Comparison of ENCODE assay signal across 8 cellular contexts in the genomic region with DNA sequence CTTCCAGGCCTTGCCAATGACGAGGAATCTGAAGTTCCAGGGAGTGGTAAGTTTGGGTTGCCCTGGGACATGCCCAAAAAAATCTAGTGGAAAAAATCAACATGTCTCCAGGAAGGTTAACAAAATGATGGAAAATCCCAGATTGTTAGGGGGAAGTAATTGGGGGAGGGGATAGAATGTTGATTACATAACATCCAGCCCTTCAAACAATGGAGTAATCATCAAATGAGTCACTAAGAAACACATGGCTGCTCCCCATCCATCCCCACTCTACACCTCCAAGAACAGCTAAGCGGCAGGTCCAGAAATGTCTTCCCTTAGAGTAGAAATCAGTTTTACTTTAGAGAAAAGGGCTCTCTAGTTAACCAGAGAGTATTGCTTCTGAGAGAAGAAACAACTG.
A peak's percentile ranks its signal among the peaks of the same experiment; 100 is the strongest.
DNase-seq lines count a peak whose midpoint lies in the region; ATAC-seq and TF ChIP-seq lines count a peak whose summit lies in the region.

No MANE protein-coding gene starts in this region.

- H3K4me3 Mint-ChIP-seq in activated CD4-positive, alpha-beta T cell treated with anti-CD3 and anti-CD28 coated beads, Interleukin-2, amount 10 ng/mL, durations not matched to agents 7 days and 5 days = peak overlapping the region; percentile 57

- H3K9me3 Mint-ChIP-seq in activated CD4-positive, alpha-beta T cell treated with anti-CD3 and anti-CD28 coated beads, Interleukin-2, amount 10 ng/mL, durations not matched to agents 7 days and 5 days = no peaks in the 10 kb centered on the region

- intact Hi-C loops in A673 (cut with micrococcal nuclease; ENCODE audit: unreplicated experiment) = no loop called here

- no peaks in the 10 kb centered on the region for H3K27me3 Mint-ChIP-seq in activated CD4-positive, alpha-beta T cell treated with anti-CD3 and anti-CD28 coated beads, Interleukin-2, amount 10 ng/mL, durations not matched to agents 7 days and 5 days

- POLR2A ChIA-PET in activated CD4-positive, alpha-beta T cell treated with anti-CD3 and anti-CD28 coated beads, Interleukin-2, amount 10 ng/mL, durations not matched to agents 7 days and 5 days (lab: Charles Lee) = interaction anchor here (0.5 to 0.9 kb wide), 2 partner anchors 12 to 31 kb away, joined by 3 to 5 read pairs; no protein-coding TSS in a partner anchor
- POLR2A ChIA-PET in RWPE1 (lab: Yijun Ruan, JAX; ENCODE audit: low non-redundant PET) (no interaction called here), A673 (lab: Charles Lee; ENCODE audit: low non-redundant PET) (no interaction called here)

- H3K27ac ChIP-seq in RWPE1 (no peak overlapping the region), subcutaneous abdominal adipose tissue (ENCODE audit: low read depth, low read length) (peak overlapping the region; percentile 75), A673 (ENCODE audit: low read depth, low read length, poor library complexity, severe bottlenecking) (no peak overlapping the region)

- H3K36me3 ChIP-seq in subcutaneous abdominal adipose tissue (ENCODE audit: control insufficient read depth in 5 of 5, insufficient read depth in 5 of 5, low read length in 5 of 5) = peaks cover 0 to 28% (median 25%) of the 10 kb centered on the region in 5 donors
- no peaks in the 10 kb centered on the region for H3K36me3 ChIP-seq in A673 (ENCODE audit: insufficient read depth, low read length, poor library complexity, severe bottlenecking)

- H3K9me3 ChIP-seq in subcutaneous abdominal adipose tissue (ENCODE audit: control insufficient read depth in 5 of 5, low read length in 5 of 5) (no peaks in the 10 kb centered on the region), A673 (ENCODE audit: low read depth, low read length, poor library complexity, severe bottlenecking) (no peaks in the 10 kb centered on the region)

- no peaks in the 10 kb centered on the region for H3K27me3 ChIP-seq in subcutaneous abdominal adipose tissue (ENCODE audit: control insufficient read depth in 5 of 5, insufficient read depth in 4 of 5, low read length in 5 of 5)
- H3K27me3 ChIP-seq in A673 (replicated peaks; ENCODE audit: insufficient read depth, low read depth, low read length, poor library complexity) = peaks cover 42% of the 10 kb centered on the region

- H3K4me1 Mint-ChIP-seq in activated CD4-positive, alpha-beta T cell treated with anti-CD3 and anti-CD28 coated beads, Interleukin-2, amount 10 ng/mL, durations not matched to agents 7 days and 5 days = peaks cover 96% of the 10 kb centered on the region

- DNase-seq in activated CD4-positive, alpha-beta T cell treated with anti-CD3 and anti-CD28 coated beads, Interleukin-2, amount 10 ng/mL, durations not matched to agents 7 days and 5 days = no peak
- DNase-seq in activated CD4-positive, alpha-beta T cell treated with anti-CD3 and anti-CD28 coated beads, Interleukin-2, amount 50 U/mL, for 4 hours = no peak
- DNase-seq in RWPE1 (ENCODE audit: low spot score) (peak; percentile 39), fibroblast of mammary gland (ENCODE audit: low read depth) (peak; percentile 80), globus pallidus (ENCODE audit: low spot score) (no peak), A673 (ENCODE audit: low spot score) (no peak)

- H3K9ac ChIP-seq in subcutaneous abdominal adipose tissue (ENCODE audit: low read length in 5 of 5) = peak overlapping the region in 1 of 5 donors; percentile 16

- H3K4me3 ChIP-seq in fibroblast of mammary gland (ENCODE audit: control insufficient read depth, low read depth, low read length) (no peak overlapping the region), subcutaneous abdominal adipose tissue (ENCODE audit: low read depth in 1 of 5, low read length in 5 of 5) (no peak overlapping the region), A673 (ENCODE audit: low read depth, low read length, poor library complexity, severe bottlenecking) (no peak overlapping the region)

- CTCF ChIA-PET in activated CD4-positive, alpha-beta T cell treated with anti-CD3 and anti-CD28 coated beads, Interleukin-2, amount 10 ng/mL, durations not matched to agents 7 days and 5 days (lab: Charles Lee) = interaction anchor here (0.9 to 2.7 kb wide), 9 partner anchors 9 to 203 kb away, joined by 3 to 9 read pairs (median 4); no protein-coding TSS in a partner anchor
- CTCF ChIA-PET in RWPE1 (lab: Yijun Ruan, JAX) = interaction anchor here (0.5 kb wide), 1 partner anchor 72 kb away, joined by 3 read pairs; no protein-coding TSS in a partner anchor
- CTCF ChIA-PET in A673 (lab: Charles Lee) = no interaction called here

- TF ChIP-seq CTCF in RWPE1 (conservative IDR thresholded peaks at IDR 0.05; ENCODE audit: low read depth) (no peak), fibroblast of mammary gland (conservative IDR thresholded peaks at IDR 0.05; ENCODE audit: control insufficient read depth, insufficient read depth, low read depth, low read length) (no peak), A673 (conservative IDR thresholded peaks at IDR 0.05; ENCODE audit: low read depth, low read length) (no peak)

- no TSS peak for BruUV-seq in A673 (replicated peaks; lab: Mats Ljungman, UMichigan)

- peak overlapping the region; percentile 90 for H3K27ac Mint-ChIP-seq in activated CD4-positive, alpha-beta T cell treated with anti-CD3 and anti-CD28 coated beads, Interleukin-2, amount 10 ng/mL, durations not matched to agents 7 days and 5 days

- ATAC-seq in GM21526 (IDR thresholded peaks at IDR 0.05; ENCODE audit: low FRiP score, unreplicated experiment) = no peak

- peaks cover 91% of the 10 kb centered on the region for H3K36me3 Mint-ChIP-seq in activated CD4-positive, alpha-beta T cell treated with anti-CD3 and anti-CD28 coated beads, Interleukin-2, amount 10 ng/mL, durations not matched to agents 7 days and 5 days (ENCODE audit: low read depth)

- H3K4me1 ChIP-seq in subcutaneous abdominal adipose tissue (ENCODE audit: control insufficient read depth in 5 of 5, insufficient read depth in 5 of 5, low read length in 5 of 5) (peaks cover 19 to 84% (median 48%) of the 10 kb centered on the region in 5 donors), A673 (ENCODE audit: insufficient read depth, low read length, poor library complexity, severe bottlenecking) (no peaks in the 10 kb centered on the region)

Comparison
In these comparisons a context has a peak if more than half of its experiments do, and no peak if none do; other contexts are left out.
1. DNase-seq: peak in RWPE1 (single experiment) and fibroblast of mammary gland (single experiment); none in activated CD4-positive, alpha-beta T cell treated with anti-CD3 and anti-CD28 coated beads, Interleukin-2, amount 10 ng/mL, durations not matched to agents 7 days and 5 days (single experiment), activated CD4-positive, alpha-beta T cell treated with anti-CD3 and anti-CD28 coated beads, Interleukin-2, amount 50 U/mL, for 4 hours (0 of 2), globus pallidus (single experiment) and A673 (single experiment).